8 cellular contexts compared by ENCODE assay signal in the genomic region with DNA sequence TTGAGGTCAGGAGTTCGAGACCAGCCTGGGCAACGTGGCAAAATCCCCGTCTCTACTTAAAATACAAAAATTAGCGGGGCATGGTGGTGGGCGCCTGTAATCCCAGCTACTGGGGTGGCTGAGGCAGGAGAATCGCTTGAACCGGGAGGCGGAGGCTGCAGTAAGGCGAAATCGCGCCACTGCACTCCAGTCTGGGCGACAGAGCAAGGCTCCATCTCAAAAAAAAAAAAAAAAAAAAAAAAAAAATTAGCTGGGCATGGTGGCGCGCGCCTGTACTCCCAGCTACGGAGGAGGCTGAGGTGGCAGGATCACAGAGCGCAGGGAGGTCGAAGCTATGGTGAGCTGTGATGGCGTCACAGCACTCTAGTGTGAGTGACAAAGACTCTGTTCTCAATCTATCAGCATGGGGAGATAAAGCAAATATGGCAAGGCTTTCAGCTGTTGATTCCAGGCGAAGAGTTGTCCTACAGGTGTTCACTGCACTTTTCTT. TPM values are rescaled to one million over a fixed set of nuclear protein-coding genes. Genes with fewer than 3 reads are reported as not detected.
DNase-seq lines count a peak whose midpoint lies in the region; ATAC-seq and TF ChIP-seq lines count a peak whose summit lies in the region.
"Not testable (repeated sequence)": the region's sequence is repeated elsewhere in the genome, so short reads cannot be mapped to it uniquely, and the experiment has no call there.

No MANE protein-coding gene starts in this region.

- H3K9me3 Mint-ChIP-seq in activated naive CD8-positive, alpha-beta T cell treated with anti-CD3 and anti-CD28 coated beads, Interleukin-2, amount 50 U/mL, for 24 hours; memory B cell: not testable (repeated sequence)

- H3K27me3 ChIP-seq in AG04450 (ENCODE audit: control insufficient read depth, insufficient read depth, low read length): not testable (repeated sequence)

- peak overlapping the region; percentile 90 for H3K4me3 ChIP-seq in AG04450 (ENCODE audit: low read depth, low read length)
- H3K4me3 ChIP-seq in GM12865 (ENCODE audit: low read depth, low read length): peak overlapping the region; percentile 99
- peak overlapping the region; percentile 89 for H3K4me3 ChIP-seq in epithelial cell of proximal tubule (ENCODE audit: low read depth, low read length)
- H3K4me3 ChIP-seq in retinal pigment epithelial cell (ENCODE audit: low read length): peak overlapping the region; percentile 99

- H3K27ac ChIP-seq in AG04450 (ENCODE audit: low read depth, low read length): not testable (repeated sequence)

- H3K27me3 Mint-ChIP-seq in T-helper 17 cell; activated naive CD8-positive, alpha-beta T cell treated with anti-CD3 and anti-CD28 coated beads, Interleukin-2, amount 50 U/mL, for 24 hours; memory B cell: not testable (repeated sequence)

- peak overlapping the region; percentile 99 for H3K27ac Mint-ChIP-seq in T-helper 17 cell
- H3K27ac Mint-ChIP-seq in activated naive CD8-positive, alpha-beta T cell treated with anti-CD3 and anti-CD28 coated beads, Interleukin-2, amount 50 U/mL, for 24 hours: peak overlapping the region; percentile 99
- H3K27ac Mint-ChIP-seq in memory B cell: not testable (repeated sequence)

- H3K9me3 ChIP-seq in AG04450 (ENCODE audit: control insufficient read depth, insufficient read depth, low read length); T-helper 17 cell (ENCODE audit: control insufficient read depth, low read length, poor library complexity, severe bottlenecking): not testable (repeated sequence)

- peak overlapping the region; percentile 100 for H3K4me3 Mint-ChIP-seq in T-helper 17 cell
- H3K4me3 Mint-ChIP-seq in activated naive CD8-positive, alpha-beta T cell treated with anti-CD3 and anti-CD28 coated beads, Interleukin-2, amount 50 U/mL, for 24 hours: peak overlapping the region; percentile 99
- H3K4me3 Mint-ChIP-seq in memory B cell: peak overlapping the region; percentile 50

- not testable (repeated sequence) for ATAC-seq in T-helper 17 cell; activated naive CD8-positive, alpha-beta T cell treated with anti-CD3 and anti-CD28 coated beads, Interleukin-2, amount 50 U/mL, for 24 hours; memory B cell (ENCODE audit: low read depth)

- DNase-seq in AG04450 (ENCODE audit: low read depth, low spot score); GM12865 (ENCODE audit: low read depth); T-helper 17 cell; activated naive CD8-positive, alpha-beta T cell treated with anti-CD3 and anti-CD28 coated beads, Interleukin-2, amount 50 U/mL, for 24 hours; epithelial cell of proximal tubule (ENCODE audit: low read depth); memory B cell (ENCODE audit: low spot score in 2 of 2); retinal pigment epithelial cell (ENCODE audit: low read depth): not testable (repeated sequence)
- DNase-seq in NCI-H146 (lab: John Stamatoyannopoulos, UW): peak; percentile 15

- POLR2A ChIA-PET in AG04450 (lab: Yijun Ruan, JAX): not testable (repeated sequence)

- H3K4me1 Mint-ChIP-seq in T-helper 17 cell (peaks cover 51% of the 10 kb centered on the region), memory B cell (peaks cover 31% of the 10 kb centered on the region)
- H3K4me1 Mint-ChIP-seq in activated naive CD8-positive, alpha-beta T cell treated with anti-CD3 and anti-CD28 coated beads, Interleukin-2, amount 50 U/mL, for 24 hours: peaks cover 57% of the 10 kb centered on the region

- CTCF ChIA-PET in AG04450 (lab: Charles Lee): interaction anchor here (2.1 kb wide), 1 partner anchor 583 kb away, joined by 6 read pairs; no protein-coding TSS in a partner anchor

- not testable (repeated sequence) for TF ChIP-seq CTCF in AG04450 (IDR thresholded peaks at IDR 0.05; ENCODE audit: low read depth, low read length); GM12865 (IDR thresholded peaks at IDR 0.05; ENCODE audit: insufficient read depth, low read depth, low read length, missing control alignments); epithelial cell of proximal tubule (conservative IDR thresholded peaks at IDR 0.05; ENCODE audit: low read depth, low read length); retinal pigment epithelial cell (conservative IDR thresholded peaks at IDR 0.05; ENCODE audit: low read depth, low read length)

- H3K36me3 Mint-ChIP-seq in T-helper 17 cell (ENCODE audit: low read depth); memory B cell: not testable (repeated sequence)
- H3K36me3 Mint-ChIP-seq in activated naive CD8-positive, alpha-beta T cell treated with anti-CD3 and anti-CD28 coated beads, Interleukin-2, amount 50 U/mL, for 24 hours (ENCODE audit: low read depth): peaks cover 44% of the 10 kb centered on the region

RNA-seq across cellular contexts. Expression of a gene that starts 1.9 kb away (rescaled TPM):
- 29.9 and 38.6 TPM in 2 replicates for polyA plus RNA-seq in AG04450 (2011; rRNA removed)
- polyA minus RNA-seq in AG04450 (2011; rRNA and poly(A)+ RNA removed): 55.4 and 72.6 TPM in 2 replicates
- 10 to 100 TPM; 12.0 to 16.8 TPM for total RNA-seq in T-helper 17 cell
- 30.0 and 45.1 TPM in 2 replicates for total RNA-seq in epithelial cell of proximal tubule

Comparison
In these comparisons a context has a peak if more than half of its experiments do, and no peak if none do; other contexts are left out.
1. H3K4me3 Mint-ChIP-seq: peak in every context shown above with its lines; median percentile 100 in T-helper 17 cell; 99 in activated naive CD8-positive, alpha-beta T cell treated with anti-CD3 and anti-CD28 coated beads, Interleukin-2, amount 50 U/mL, for 24 hours; 50 in memory B cell.